Comparison of ENCODE assay signal across 13 cellular contexts in the genomic region with DNA sequence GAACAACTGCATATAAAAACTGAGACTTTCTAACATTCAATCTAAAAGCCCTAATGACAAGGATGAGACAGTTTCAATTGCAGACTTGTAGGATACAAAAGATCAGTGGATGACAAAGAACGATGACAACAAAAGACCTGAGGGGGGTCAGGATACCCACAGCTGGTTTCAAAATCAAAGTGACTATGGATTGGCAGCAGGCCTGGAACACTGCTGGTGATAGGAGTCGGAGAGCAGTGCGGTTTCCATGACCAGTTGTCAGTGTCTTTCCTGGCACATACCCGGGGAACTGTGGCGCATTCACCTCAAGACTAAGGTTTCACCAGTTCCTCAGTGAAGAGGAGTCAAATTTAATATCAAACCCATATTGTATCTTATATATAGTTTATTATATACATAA. TPM values are rescaled to one million over a fixed set of nuclear protein-coding genes. Genes with fewer than 3 reads are reported as not detected.
"Had no signal": no experiment of that assay in that cellular context is flagged by ENCODE, and none has a peak within 500 bp of the region (broad histone marks: within the 10 kb centered on the region; RNA-seq: fewer than 3 reads in every experiment).

No MANE protein-coding gene starts in this region.

- H3K27me3 ChIP-seq: sigmoid colon, stomach, testis, upper lobe of right lung had no signal

- H3K9me3 ChIP-seq: sigmoid colon, stomach, testis, upper lobe of right lung had no signal

- DNase-seq: activated CD4-positive, alpha-beta memory T cell treated with anti-CD3 and anti-CD28 coated beads, Interleukin-2, amount 10 ng/mL, durations not matched to agents 7 days and 5 days; activated CD4-positive, CD25-positive, alpha-beta regulatory T cell treated with anti-CD3 and anti-CD28 coated beads, Interleukin-2, amount 50 U/mL, for 72 hours; activated naive CD4-positive, alpha-beta T cell treated with anti-CD3 and anti-CD28 coated beads, Interleukin-2, amount 10 ng/mL, durations not matched to agents 7 days and 5 days; activated T-cell treated with anti-CD3 and anti-CD28 coated beads, Interleukin-2, amount 50 U/mL, for 24 hours; dermis blood vessel endothelial cell; head of caudate nucleus; midbrain; sigmoid colon; stimulated activated CD4-positive, alpha-beta T cell treated with anti-CD3 and anti-CD28 coated beads, Interleukin-1b, Interleukin-23, amount 100 ng/mL, for 48 hours; stomach; testis; upper lobe of right lung had no signal

- H3K4me3 ChIP-seq: sigmoid colon, stomach, testis, upper lobe of right lung had no signal

- H3K27ac ChIP-seq: epithelial cell of prostate, sigmoid colon, stomach, testis, upper lobe of right lung had no signal

- H3K4me1 ChIP-seq: sigmoid colon, stomach, testis had no signal

- ATAC-seq: upper lobe of right lung had no signal

RNA-seq across cellular contexts. Expression of a gene that starts 58.7 kb away (rescaled TPM):
- total RNA-seq: dermis blood vessel endothelial cell had no signal
